ENCODE assay signal across 8 cellular contexts in genomic region chr19:9818734-9819589, GRCh38. TPM values are rescaled to one million over a fixed set of nuclear protein-coding genes. Genes with fewer than 3 reads are reported as not detected.
DNase-seq lines count a peak whose midpoint lies in the region; ATAC-seq lines count a peak whose summit lies in the region.

TSS of gene FBXL12 (minus strand) at chr19:9819079. CDS start at chr19:9818813, 266 bp downstream.

- peak within 1 kb of the TSS; percentile 88 to 99 (median 95) for H3K9ac ChIP-seq in BLaER1 treated with 17β-estradiol and CSF1 and Interleukin-3, amounts not matched to agents 10 nM and 100 nM

- H3K27me3 ChIP-seq in BLaER1 treated with 17β-estradiol and CSF1 and Interleukin-3, amounts not matched to agents 10 nM and 100 nM: no peaks in the 10 kb centered on the region

- H4K20me1 ChIP-seq in BLaER1 treated with 17β-estradiol and CSF1 and Interleukin-3, amounts not matched to agents 10 nM and 100 nM: peaks cover 0 to 27% (median 7%) of the 10 kb centered on the region in 11 experiments; a peak in 9 of 22 replicates

- peaks cover 22 to 49% (median 38%) of the 10 kb centered on the region in 11 experiments for H3K36me3 ChIP-seq in BLaER1 treated with 17β-estradiol and CSF1 and Interleukin-3, amounts not matched to agents 10 nM and 100 nM

- H3K4me3 ChIP-seq in BLaER1 treated with 17β-estradiol and CSF1 and Interleukin-3, amounts not matched to agents 10 nM and 100 nM: peak within 1 kb of the TSS; percentile 81 to 100 (median 94)

- DNase-seq in NCI-H748 treated with DMSO at 0.1 percent for 48 hours (lab: John Stamatoyannopoulos, UW): peak; percentile 93
- DNase-seq in activated CD4-positive, alpha-beta T cell treated with anti-CD3 and anti-CD28 coated beads, Interleukin-2, amount 50 U/mL, for 24 hours (ENCODE audit: low read depth in 1 of 2, low spot score in 1 of 2): peak; percentile 100
- peak; percentile 100 for DNase-seq in dedifferentiated amniotic fluid mesenchymal stem cell (ENCODE audit: extremely low spot score)
- DNase-seq in left lobe of liver (ENCODE audit: low spot score): peak; percentile 100
- DNase-seq in stimulated activated CD4-positive, alpha-beta T cell treated with anti-CD3 and anti-CD28 coated beads, Interleukin-2, amount 100 ng/mL, for 4 hours (ENCODE audit: low read depth): peak; percentile 100

- peaks cover 21 to 37% (median 30%) of the 10 kb centered on the region in 10 experiments for H3K4me1 ChIP-seq in BLaER1 treated with 17β-estradiol and CSF1 and Interleukin-3, amounts not matched to agents 10 nM and 100 nM

- ATAC-seq in GM19351 (IDR thresholded peaks at IDR 0.05; ENCODE audit: unreplicated experiment) (peak; percentile 78), HG03521 (IDR thresholded peaks at IDR 0.05; ENCODE audit: unreplicated experiment) (peak; percentile 84), left lobe of liver (peak; percentile 89)

- peak within 1 kb of the TSS; percentile 84 to 99 (median 94) for H3K4me2 ChIP-seq in BLaER1 treated with 17β-estradiol and CSF1 and Interleukin-3, amounts not matched to agents 10 nM and 100 nM

- H3K9me3 ChIP-seq in BLaER1 treated with 17β-estradiol and CSF1 and Interleukin-3, amounts not matched to agents 10 nM and 100 nM (replicated peaks in 1 of 11): peaks cover 13 to 34% (median 32%) of the 10 kb centered on the region in 11 experiments

- H3K27ac ChIP-seq in BLaER1 treated with 17β-estradiol and CSF1 and Interleukin-3, amounts not matched to agents 10 nM and 100 nM: peak within 1 kb of the TSS; percentile 81 to 98 (median 91)

RNA-seq across cellular contexts. Expression of gene FBXL12, which starts in this region (rescaled TPM):
- 12.1 TPM for total RNA-seq in left lobe of liver

Comparison
In these comparisons a context has a peak if more than half of its experiments do, and no peak if none do; other contexts are left out.
1. Peak in every context shown above with its lines: DNase-seq, ATAC-seq, H3K4me3 ChIP-seq and H3K27ac ChIP-seq.